26 cellular contexts compared by ENCODE assay signal in the genomic region with DNA sequence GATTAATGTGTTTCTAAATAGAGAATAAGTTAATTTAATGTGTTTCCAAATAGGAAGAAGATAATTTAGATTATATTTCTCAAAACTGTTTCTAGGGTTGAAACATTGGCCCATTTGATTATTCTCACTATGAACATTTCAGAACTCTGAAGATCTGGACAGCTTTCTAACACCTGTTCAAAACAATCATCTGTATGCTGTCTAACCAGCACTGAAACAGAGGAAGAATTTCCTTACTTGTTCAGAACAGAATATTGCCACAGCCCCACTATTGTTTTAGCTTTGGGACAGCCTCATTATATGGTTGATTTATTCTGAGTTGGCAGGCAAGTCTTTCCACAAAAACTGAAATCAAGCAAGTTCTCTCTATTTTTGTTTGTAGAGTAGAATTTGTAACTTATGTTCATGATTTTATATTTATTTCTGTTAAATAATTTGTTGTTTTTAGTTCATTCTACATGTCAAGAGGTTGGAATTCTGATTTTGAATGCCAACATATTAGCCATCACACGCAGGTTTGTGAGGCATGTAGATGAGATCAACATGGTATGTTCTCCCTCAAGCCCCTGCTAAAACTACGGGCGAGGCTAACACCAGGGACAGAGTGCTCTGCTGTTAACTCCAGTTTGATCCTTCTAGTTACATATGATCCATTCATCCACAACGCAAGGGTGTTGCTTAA. TPM values are rescaled to one million over a fixed set of nuclear protein-coding genes. Genes with fewer than 3 reads are reported as not detected.
A peak's percentile ranks its signal among the peaks of the same experiment; 100 is the strongest.
DNase-seq lines count a peak whose midpoint lies in the region; ATAC-seq, FAIRE-seq and TF ChIP-seq lines count a peak whose summit lies in the region.
"Had no signal": no experiment of that assay in that cellular context is flagged by ENCODE, and none has a peak within 500 bp of the region (broad histone marks: within the 10 kb centered on the region; RNA-seq: fewer than 3 reads in every experiment).

No MANE protein-coding gene starts in this region.

- DNase-seq in activated naive CD8-positive, alpha-beta T cell treated with anti-CD3 and anti-CD28 coated beads, Interleukin-2, amount 50 U/mL, for 24 hours, result no peak
- no peak for DNase-seq in activated naive CD8-positive, alpha-beta T cell treated with anti-CD3 and anti-CD28 coated beads for 36 hours
- DNase-seq in GM12878 (ENCODE audit: low read depth, low spot score), result no peak
- no peak for DNase-seq in natural killer cell
- peak; percentile 33 for DNase-seq in renal cortical epithelial cell (ENCODE audit: low read depth)
- DNase-seq in iPS-NIHi11 (ENCODE audit: low spot score), result no peak
- DNase-seq: 8988T; CD8-positive, alpha-beta T cell; COR-L47; DMS 273 treated with DMSO at 0.1 percent for 48 hours; DMS53; DND-41; EL; GOT3; H7; HFFc6 had no signal

- intact Hi-C loops in GM12878 (cut with micrococcal nuclease; ENCODE audit: unreplicated experiment), result loop anchor here (2.0 kb wide), 1 partner anchor 15 kb away; no protein-coding TSS in a partner anchor
- intact Hi-C loops in natural killer cell (cut with micrococcal nuclease), result loop anchor here (2.0 kb wide), 1 partner anchor 15 kb away; no protein-coding TSS in a partner anchor

- no peaks in the 10 kb centered on the region for H4K20me1 ChIP-seq in GM12878 (ENCODE audit: control insufficient read depth, insufficient read depth)
- H4K20me1 ChIP-seq: BLaER1 had no signal

- H3K9ac ChIP-seq in GM12878 (ENCODE audit: control insufficient read depth, insufficient read depth, low read length), result no peak overlapping the region
- H3K9ac ChIP-seq: BLaER1 had no signal

- no peak for ATAC-seq in activated naive CD8-positive, alpha-beta T cell treated with anti-CD3 and anti-CD28 coated beads, Interleukin-2, amount 50 U/mL, for 24 hours
- ATAC-seq in GM12878 (0 out of 3 replicates have a peak, but pooled peaks have one; percentile 6), natural killer cell (no peak), HG02981 (IDR thresholded peaks at IDR 0.05; ENCODE audit: unreplicated experiment) (no peak), GM18505 (IDR thresholded peaks at IDR 0.05; ENCODE audit: unreplicated experiment) (no peak)
- ATAC-seq: CD8-positive, alpha-beta T cell; HCT116; HepG2 had no signal

- peaks cover 21% of the 10 kb centered on the region for H3K4me1 ChIP-seq in GM12878 (ENCODE audit: control insufficient read depth, insufficient read depth, low read length)

- H3K4me3 ChIP-seq in GM12878, result no peak overlapping the region
- H3K4me3 ChIP-seq: BLaER1 had no signal

- no peak overlapping the region for H3K4me3 Mint-ChIP-seq in activated naive CD8-positive, alpha-beta T cell treated with anti-CD3 and anti-CD28 coated beads, Interleukin-2, amount 50 U/mL, for 24 hours
- H3K4me3 Mint-ChIP-seq in activated naive CD8-positive, alpha-beta T cell treated with anti-CD3 and anti-CD28 coated beads for 36 hours, result no peak overlapping the region
- peak overlapping the region; percentile 33 for H3K4me3 Mint-ChIP-seq in natural killer cell
- H3K4me3 Mint-ChIP-seq: CD8-positive, alpha-beta T cell; HFFc6; IgD-negative memory B cell had no signal

- TF ChIP-seq CTCF in GM12878 (IDR thresholded peaks at IDR 0.05 in 2 of 3, conservative IDR thresholded peaks at IDR 0.05 in 1 of 3; ENCODE audit: control insufficient read depth in 2 of 3, extremely low read depth in 1 of 3, insufficient read depth in 1 of 3, low read depth in 3 of 3, low read length in 3 of 3) (no peak), natural killer cell (IDR thresholded peaks at IDR 0.05) (no peak)

- H3K27ac ChIP-seq in GM12878 (ENCODE audit: control insufficient read depth, insufficient read depth), result peak overlapping the region; percentile 23
- H3K27ac ChIP-seq: BLaER1 had no signal

- no peaks in the 10 kb centered on the region for H3K27me3 ChIP-seq in GM12878 (replicated peaks in 1 of 2; ENCODE audit: control insufficient read depth in 2 of 2, insufficient read depth in 2 of 2, low read length in 1 of 2)
- H3K27me3 ChIP-seq: BLaER1 had no signal

- BruUV-seq in GM12878 (replicated peaks; lab: Mats Ljungman, UMichigan), result no TSS peak

- no peak for TF ChIP-seq EP300 in GM12878 (IDR thresholded peaks at IDR 0.05; ENCODE audit: borderline replicate concordance in 1 of 2, control insufficient read depth in 1 of 2, low read depth in 2 of 2, low read length in 2 of 2)

- H2AFZ ChIP-seq in GM12878 (ENCODE audit: control insufficient read depth, low read depth, low read length), result no peak overlapping the region

- RAD21 ChIA-PET in GM12878 (lab: Charles Lee; ENCODE audit: unreplicated experiment), result interaction anchor here (1.6 to 1.8 kb wide), 3 partner anchors 133 to 550 kb away, joined by 4 to 6 read pairs (median 4); no protein-coding TSS in a partner anchor

- no peaks in the 10 kb centered on the region for H3K36me3 ChIP-seq in GM12878 (ENCODE audit: control insufficient read depth in 2 of 2, insufficient read depth in 2 of 2, low read length in 1 of 2)
- H3K36me3 ChIP-seq: BLaER1 had no signal

- H3K27ac Mint-ChIP-seq in activated naive CD8-positive, alpha-beta T cell treated with anti-CD3 and anti-CD28 coated beads, Interleukin-2, amount 50 U/mL, for 24 hours, result peak overlapping the region; percentile 89
- H3K27ac Mint-ChIP-seq in activated naive CD8-positive, alpha-beta T cell treated with anti-CD3 and anti-CD28 coated beads for 36 hours, result no peak overlapping the region
- H3K27ac Mint-ChIP-seq in natural killer cell, result peak overlapping the region in 1 of 2 donors; percentile 93
- H3K27ac Mint-ChIP-seq: CD8-positive, alpha-beta T cell; HFFc6; IgD-negative memory B cell had no signal

- in situ Hi-C loops in GM12878 (cut with MboI), result no loop called here

- H3K36me3 Mint-ChIP-seq in activated naive CD8-positive, alpha-beta T cell treated with anti-CD3 and anti-CD28 coated beads, Interleukin-2, amount 50 U/mL, for 24 hours (ENCODE audit: low read depth), result peaks cover 26% of the 10 kb centered on the region
- H3K36me3 Mint-ChIP-seq in activated naive CD8-positive, alpha-beta T cell treated with anti-CD3 and anti-CD28 coated beads for 36 hours, result peaks cover 20% of the 10 kb centered on the region
- H3K36me3 Mint-ChIP-seq in natural killer cell, result peaks cover 23% of the 10 kb centered on the region
- H3K36me3 Mint-ChIP-seq: CD8-positive, alpha-beta T cell had no signal

- no peaks in the 10 kb centered on the region for H3K79me2 ChIP-seq in GM12878 (ENCODE audit: control insufficient read depth, insufficient read depth, low read length)

- H3K9me3 Mint-ChIP-seq in activated naive CD8-positive, alpha-beta T cell treated with anti-CD3 and anti-CD28 coated beads, Interleukin-2, amount 50 U/mL, for 24 hours, result no peaks in the 10 kb centered on the region
- peaks cover 11% of the 10 kb centered on the region for H3K9me3 Mint-ChIP-seq in activated naive CD8-positive, alpha-beta T cell treated with anti-CD3 and anti-CD28 coated beads for 36 hours
- no peaks in the 10 kb centered on the region for H3K9me3 Mint-ChIP-seq in natural killer cell
- H3K9me3 Mint-ChIP-seq: CD8-positive, alpha-beta T cell; HFFc6; IgD-negative memory B cell had no signal

- peak overlapping the region; percentile 12; the same call in 1 of the 2 replicates for H3K4me2 ChIP-seq in GM12878 (ENCODE audit: control insufficient read depth, insufficient read depth)
- H3K4me2 ChIP-seq: BLaER1 had no signal

- H3K9me3 ChIP-seq in GM12878 (replicated peaks; ENCODE audit: control insufficient read depth, insufficient read depth, low read length), result no peaks in the 10 kb centered on the region; the same call in 1 of the 3 replicates

- no peak for TF ChIP-seq POLR2A in GM12878 (IDR thresholded peaks at IDR 0.05; ENCODE audit: low read depth, low read length)
- no peak for TF ChIP-seq POLR2A in GM18505 (IDR thresholded peaks at IDR 0.05; ENCODE audit: borderline replicate concordance, extremely low read depth, insufficient read depth, insufficient read length)

- no peak for TF ChIP-seq RAD21 in GM12878 (IDR thresholded peaks at IDR 0.05; ENCODE audit: insufficient read depth, low read depth, low read length)

- 87% methylated on average over 4 of the region's 4 CpGs for WGBS in GM12878 (ENCODE audit: insufficient coverage, insufficient replicate concordance, low lambda C conversion rate, missing lambda C conversion rate)

- no peak for FAIRE-seq in GM12878 (lab: Jason Lieb, UNC)
- FAIRE-seq: GM12891, HepG2 had no signal

- POLR2A ChIA-PET in GM12878 (lab: Charles Lee), result interaction anchor here (0.5 kb wide), 1 partner anchor 421 kb away, joined by 4 read pairs; no protein-coding TSS in a partner anchor

- H3K4me1 Mint-ChIP-seq in activated naive CD8-positive, alpha-beta T cell treated with anti-CD3 and anti-CD28 coated beads, Interleukin-2, amount 50 U/mL, for 24 hours, result peaks cover 67% of the 10 kb centered on the region
- peaks cover 40% of the 10 kb centered on the region for H3K4me1 Mint-ChIP-seq in activated naive CD8-positive, alpha-beta T cell treated with anti-CD3 and anti-CD28 coated beads for 36 hours
- peaks cover 65 to 68% of the 10 kb centered on the region in 2 donors for H3K4me1 Mint-ChIP-seq in natural killer cell

- no peaks in the 10 kb centered on the region for H3K27me3 Mint-ChIP-seq in activated naive CD8-positive, alpha-beta T cell treated with anti-CD3 and anti-CD28 coated beads, Interleukin-2, amount 50 U/mL, for 24 hours
- H3K27me3 Mint-ChIP-seq in activated naive CD8-positive, alpha-beta T cell treated with anti-CD3 and anti-CD28 coated beads for 36 hours, result no peaks in the 10 kb centered on the region
- H3K27me3 Mint-ChIP-seq in natural killer cell (ENCODE audit: low read depth in 2 of 2), result no peaks in the 10 kb centered on the region

- CTCF ChIA-PET in GM12878 (lab: Yijun Ruan, JAX), result interaction anchor here (1.2 to 5.8 kb wide), 7 partner anchors 9 to 414 kb away, joined by 3 to 34 read pairs (median 5); partner anchors contain the start of gene IL18RAP

- SMC1A ChIA-PET in GM12878 (lab: Charles Lee; ENCODE audit: uncharacterized antibody, unreplicated experiment), result interaction anchor here (0.6 to 5.0 kb wide), 12 partner anchors 8 to 550 kb away, joined by 3 to 24 read pairs (median 4); no protein-coding TSS in a partner anchor

RNA-seq across cellular contexts. Expression of gene IL18RAP, which starts 11.2 kb away (rescaled TPM):
- 1 to 10 TPM; 5.3 to 5.5 TPM for total RNA-seq in activated naive CD8-positive, alpha-beta T cell treated with anti-CD3 and anti-CD28 coated beads for 36 hours
- total RNA-seq in GM12878 (2013; cell fraction: nucleolus; rRNA removed), result 5.9 and 6.6 TPM in 2 replicates
- 0.65 and 0.85 TPM in 2 replicates for total RNA-seq in GM12878 (2014; rRNA removed)
- 1.0 and 1.3 TPM in 2 replicates for total RNA-seq in GM12878 (2014; rRNA removed; fragmentation: Illumina TruSeq; extraction: Trizol)
- 0.54 and 1.4 TPM in 2 replicates for total RNA-seq in GM12878 (2021)
- 1.2 TPM for polyA plus RNA-seq in GM12878 (2011; ENCODE audit: low read depth)
- 1.6 and 3.4 TPM in 2 replicates for polyA plus RNA-seq in GM12878 (2011; rRNA removed)
- polyA plus RNA-seq in GM12878 (2011; cell fraction: cytosol; rRNA removed), result 0.60 and 0.72 TPM in 2 replicates
- 5.1 and 9.1 TPM in 2 replicates for polyA plus RNA-seq in GM12878 (2011; cell fraction: nucleus; rRNA removed)
- 1.3 and 4.6 TPM in 2 replicates for polyA plus RNA-seq in GM12878 (2012)
- polyA plus RNA-seq in GM12878 (2014; fragmentation: Illumina TruSeq; extraction: Trizol), result 0.75 and 1.4 TPM in 2 replicates
- under 1 TPM; 0.37 to 0.53 TPM for polyA plus RNA-seq in GM12878 (2014; fragmentation: Nextera tagmentation; extraction: Ambion mirVana)
- polyA plus RNA-seq in GM12878 (2014; rRNA removed), result 0.64 and 0.86 TPM in 2 replicates
- polyA plus RNA-seq in GM12878 (2016; fragmentation: Nextera tagmentation; extraction: Ambion mirVana), result 1 to 10 TPM in 1 of 2 experiments, not detected in 1; 1.1 TPM
- polyA minus RNA-seq in GM12878 (2011; rRNA and poly(A)+ RNA removed), result 1.4 and 2.6 TPM in 2 replicates
- polyA minus RNA-seq in GM12878 (2011; cell fraction: cytosol; rRNA and poly(A)+ RNA removed), result not detected in 2 replicates
- polyA minus RNA-seq in GM12878 (2011; cell fraction: nucleus; rRNA and poly(A)+ RNA removed), result 4.1 and 4.4 TPM in 2 replicates
- 100 to 1,000 TPM; 136 to 309 (median 203) TPM for total RNA-seq in natural killer cell
- not detected in 2 replicates for total RNA-seq in renal cortical epithelial cell
- total RNA-seq: A673, G401, H7, HepG2, HFFc6 had no signal

RNA-seq across cellular contexts. Expression of gene SLC9A4, which starts 38.9 kb away (rescaled TPM):
- total RNA-seq in activated naive CD8-positive, alpha-beta T cell treated with anti-CD3 and anti-CD28 coated beads for 36 hours, result not detected
- not detected in 2 replicates for total RNA-seq in GM12878 (2013; cell fraction: nucleolus; rRNA removed)
- total RNA-seq in GM12878 (2014; rRNA removed) (not detected in 2 replicates), GM12878 (2014; rRNA removed; fragmentation: Illumina TruSeq; extraction: Trizol) (not detected in 2 replicates), GM12878 (2021) (0.05 and 0.10 TPM in 2 replicates), natural killer cell (under 1 TPM in 2 of 3 donors, not detected in 1; 0.19 to 0.38 TPM), renal cortical epithelial cell (0.40 and 7.6 TPM in 2 replicates)
- polyA plus RNA-seq in GM12878 (2011; ENCODE audit: low read depth), result not detected
- polyA plus RNA-seq in GM12878 (2011; rRNA removed) (not detected in 2 replicates), GM12878 (2014; fragmentation: Illumina TruSeq; extraction: Trizol) (not detected in 2 replicates), GM12878 (2014; fragmentation: Nextera tagmentation; extraction: Ambion mirVana) (not detected), GM12878 (2014; rRNA removed) (not detected in 2 replicates), GM12878 (2016; fragmentation: Nextera tagmentation; extraction: Ambion mirVana) (not detected)
- not detected in 2 replicates for polyA plus RNA-seq in GM12878 (2011; cell fraction: cytosol; rRNA removed)
- polyA plus RNA-seq in GM12878 (2011; cell fraction: nucleus; rRNA removed), result not detected in 2 replicates
- polyA plus RNA-seq in GM12878 (2012), result not detected in 2 replicates
- polyA minus RNA-seq in GM12878 (2011; rRNA and poly(A)+ RNA removed), result not detected in 2 replicates
- not detected in 2 replicates for polyA minus RNA-seq in GM12878 (2011; cell fraction: cytosol; rRNA and poly(A)+ RNA removed)
- polyA minus RNA-seq in GM12878 (2011; cell fraction: nucleus; rRNA and poly(A)+ RNA removed), result 0.12 and 0.29 TPM in 2 replicates
- total RNA-seq: CD8-positive, alpha-beta T cell; G401; H7; HepG2 had no signal
- polyA plus RNA-seq: AG04450, HepG2, IgD-negative memory B cell had no signal

Comparison
In these comparisons a context has a peak if more than half of its experiments do, and no peak if none do; other contexts are left out.
1. RNA of gene IL18RAP, which starts 11.2 kb away (total RNA-seq): 136 to 309 TPM in natural killer cell; 5.3 to 5.5 TPM in activated naive CD8-positive, alpha-beta T cell treated with anti-CD3 and anti-CD28 coated beads for 36 hours, 0.54 to 6.6 TPM in GM12878 and not detected in renal cortical epithelial cell; every median in the first group is over 10 times any median in the second.